25 cellular contexts compared by ENCODE assay signal in the genomic region with DNA sequence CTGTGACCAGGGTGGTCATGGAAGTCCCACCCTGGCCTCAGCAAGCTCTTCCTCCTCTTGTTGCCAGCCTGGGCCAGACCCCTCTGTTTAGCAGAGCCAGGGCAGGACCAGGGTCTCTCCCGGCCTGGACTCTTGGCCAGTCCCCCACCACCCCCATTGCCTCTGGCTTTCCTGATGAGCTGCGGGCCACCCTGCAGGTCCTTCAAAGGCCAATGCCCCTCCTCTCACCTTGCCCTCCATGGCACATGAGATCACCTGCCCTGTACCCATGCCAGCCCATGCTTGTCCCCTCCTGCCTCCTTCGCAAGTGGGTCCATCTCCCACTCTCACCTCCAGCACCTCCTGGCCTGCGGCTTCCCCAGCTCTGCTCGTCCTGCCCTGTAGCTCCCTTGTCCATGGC. TPM values are rescaled to one million over a fixed set of nuclear protein-coding genes. Genes with fewer than 3 reads are reported as not detected.
DNase-seq lines count a peak whose midpoint lies in the region; ATAC-seq and TF ChIP-seq lines count a peak whose summit lies in the region.
"Had no signal": no experiment of that assay in that cellular context is flagged by ENCODE, and none has a peak within 500 bp of the region (broad histone marks: within the 10 kb centered on the region; RNA-seq: fewer than 3 reads in every experiment).

No MANE protein-coding gene starts in this region.

- H4K91ac ChIP-seq in mesenchymal stem cell (ENCODE audit: low read length), result no peak overlapping the region

- H3K9ac ChIP-seq in BLaER1, result no peak overlapping the region
- no peak overlapping the region for H3K9ac ChIP-seq in mesenchymal stem cell (ENCODE audit: low read length)

- H2BK120ac ChIP-seq in mesenchymal stem cell (ENCODE audit: low read depth, low read length), result no peak overlapping the region

- 97% methylated on average over 5 of the region's 5 CpGs for WGBS in mesenchymal stem cell

- no peak overlapping the region for H2BK5ac ChIP-seq in mesenchymal stem cell (ENCODE audit: low read depth, low read length, poor library complexity, severe bottlenecking)

- H3K27ac ChIP-seq in BLaER1, result peak overlapping the region; percentile 99
- H3K27ac ChIP-seq in RWPE2 (ENCODE audit: poor library complexity, severe bottlenecking), result no peak overlapping the region
- no peak overlapping the region for H3K27ac ChIP-seq in mesenchymal stem cell (ENCODE audit: low read length, poor library complexity, severe bottlenecking)
- H3K27ac ChIP-seq: C4-2B, coronary artery, esophagus squamous epithelium, gastrocnemius medialis, hepatocyte, left lung, SJCRH30 had no signal

- DNase-seq in RWPE2 (ENCODE audit: low spot score) (peak; percentile 38), mesenchymal stem cell (no peak)
- DNase-seq in activated CD8-positive, alpha-beta memory T cell treated with anti-CD3 and anti-CD28 coated beads, Interleukin-2, amount 50 U/mL, for 4 hours, result no peak
- no peak for DNase-seq in activated effector memory CD4-positive, alpha-beta T cell treated with Interleukin-2 at 50 U/mL for 16 hours
- DNase-seq: activated CD4-positive, alpha-beta T cell treated with anti-CD3 and anti-CD28 coated beads for 1 hour; activated naive CD4-positive, alpha-beta T cell treated with anti-CD3 and anti-CD28 coated beads for 36 hours; activated T-cell treated with anti-CD3 and anti-CD28 coated beads, Interleukin-2, amount 50 U/mL, for 4 hours; DND-41; esophagus squamous epithelium; gastrocnemius medialis; GOT3; immature natural killer cell; left lung; MG63; NCI-H1417 treated with DMSO at 0.1 percent for 48 hours; NCI-H510A; NK-92 treated with Interleukin-12 subunit alpha and Interleukin-12 subunit beta, amount 100 ng/mL, for 24 hours; SJCRH30; stimulated activated CD4-positive, alpha-beta T cell treated with anti-CD3 and anti-CD28 coated beads, Interleukin-15, amount 100 ng/mL, for 24 hours had no signal

- H4K8ac ChIP-seq in mesenchymal stem cell (ENCODE audit: low read length), result peak overlapping the region; percentile 12

- H3K27me3 ChIP-seq in BLaER1 (no peaks in the 10 kb centered on the region), RWPE2 (ENCODE audit: insufficient read depth, poor library complexity, severe bottlenecking) (no peaks in the 10 kb centered on the region), mesenchymal stem cell (ENCODE audit: control insufficient read depth in 1 of 2, insufficient read depth in 1 of 2, low read length in 2 of 2) (no peaks in the 10 kb centered on the region)
- H3K27me3 ChIP-seq: esophagus squamous epithelium, gastrocnemius medialis, hepatocyte, left lung, MG63, SJCRH30 had no signal

- no peak overlapping the region for H2BK15ac ChIP-seq in mesenchymal stem cell (ENCODE audit: low read depth, poor library complexity, severe bottlenecking)

- no peak for TF ChIP-seq CTCF in RWPE2 (IDR thresholded peaks at IDR 0.05; ENCODE audit: poor library complexity, severe bottlenecking)

- H3K14ac ChIP-seq in mesenchymal stem cell (ENCODE audit: low read length in 2 of 2), result no peak overlapping the region

- no peak overlapping the region for H3K23ac ChIP-seq in mesenchymal stem cell (ENCODE audit: low read length in 2 of 2)

- H4K20me1 ChIP-seq in BLaER1, result peaks cover 12% of the 10 kb centered on the region; the same call in 1 of the 2 replicates

- H3K4me1 ChIP-seq in BLaER1 (peaks cover 39% of the 10 kb centered on the region), RWPE2 (ENCODE audit: insufficient read depth, poor library complexity, severe bottlenecking) (peaks cover 10% of the 10 kb centered on the region), mesenchymal stem cell (ENCODE audit: control insufficient read depth, insufficient read depth, low read depth, low read length) (peaks cover 15% of the 10 kb centered on the region)

- H3K36me3 ChIP-seq in BLaER1 (peaks cover 75% of the 10 kb centered on the region), RWPE2 (ENCODE audit: low read depth) (peaks cover 91% of the 10 kb centered on the region), mesenchymal stem cell (ENCODE audit: control insufficient read depth in 1 of 2, insufficient read depth in 2 of 2, low read depth in 1 of 2, low read length in 2 of 2) (peaks cover 61% of the 10 kb centered on the region in 2 experiments)
- H3K36me3 ChIP-seq: gastrocnemius medialis, MG63, SJCRH30 had no signal

- no peak overlapping the region for H2AFZ ChIP-seq in mesenchymal stem cell (ENCODE audit: low read depth, low read length)
- H2AFZ ChIP-seq: hepatocyte had no signal

- H3K4me3 ChIP-seq in BLaER1 (no peak overlapping the region), RWPE2 (ENCODE audit: severe bottlenecking) (no peak overlapping the region), mesenchymal stem cell (ENCODE audit: insufficient read depth in 1 of 2, low read depth in 1 of 2, low read length in 2 of 2) (no peak overlapping the region)
- H3K4me3 ChIP-seq: coronary artery, esophagus squamous epithelium, gastrocnemius medialis, hepatocyte, left lung, MG63, SJCRH30 had no signal

- ATAC-seq in RWPE2 (ENCODE audit: low read depth), result no peak
- ATAC-seq: activated T-cell treated with anti-CD3 and anti-CD28 coated beads, Interleukin-2, amount 50 U/mL, for 4 hours; gastrocnemius medialis; left lung; Panc1; sciatic nerve had no signal

- H3K18ac ChIP-seq in mesenchymal stem cell (ENCODE audit: low read depth in 1 of 2, low read length in 2 of 2), result peak overlapping the region in 1 of 2 experiments; percentile 8

- peak overlapping the region in 1 of 2 experiments; percentile 24 for H2BK12ac ChIP-seq in mesenchymal stem cell (ENCODE audit: low read length in 2 of 2)

- H3K4me2 ChIP-seq in BLaER1, result no peak overlapping the region
- no peak overlapping the region for H3K4me2 ChIP-seq in mesenchymal stem cell (ENCODE audit: low read length, poor library complexity, severe bottlenecking)
- H3K4me2 ChIP-seq: hepatocyte had no signal

- H3K79me1 ChIP-seq in mesenchymal stem cell (replicated peaks; ENCODE audit: low read length, poor library complexity, severe bottlenecking), result peaks cover 38% of the 10 kb centered on the region

- H3K4ac ChIP-seq in mesenchymal stem cell (ENCODE audit: low read depth in 1 of 2, low read length in 2 of 2), result no peak overlapping the region

- H3K9me3 ChIP-seq in BLaER1 (no peaks in the 10 kb centered on the region), RWPE2 (ENCODE audit: severe bottlenecking) (no peaks in the 10 kb centered on the region), mesenchymal stem cell (ENCODE audit: control insufficient read depth, low read length) (peaks cover 2% of the 10 kb centered on the region)
- H3K9me3 ChIP-seq: esophagus squamous epithelium, gastrocnemius medialis, left lung, MG63, SJCRH30 had no signal

- no peak overlapping the region for H2AK5ac ChIP-seq in mesenchymal stem cell (ENCODE audit: low read length, severe bottlenecking)

RNA-seq across cellular contexts. Expression of gene FADS2, which starts 10.4 kb away (rescaled TPM):
- polyA plus RNA-seq in mesenchymal stem cell (2013, experiment 1 of 2), result 1,185 TPM
- polyA plus RNA-seq in mesenchymal stem cell (2013, experiment 2 of 2), result 1,187 TPM

RNA-seq across cellular contexts. Expression of gene FADS1, which starts 21.7 kb away (rescaled TPM):
- 262 TPM for polyA plus RNA-seq in mesenchymal stem cell (2013, experiment 1 of 2)
- 260 TPM for polyA plus RNA-seq in mesenchymal stem cell (2013, experiment 2 of 2)

RNA-seq across cellular contexts. Expression of gene FEN1, which starts 45.8 kb away (rescaled TPM):
- 10.6 TPM for polyA plus RNA-seq in mesenchymal stem cell (2013, experiment 1 of 2)
- polyA plus RNA-seq in mesenchymal stem cell (2013, experiment 2 of 2), result 10.7 TPM

RNA-seq across cellular contexts. Expression of gene TMEM258, which starts 46.1 kb away (rescaled TPM):
- polyA plus RNA-seq in mesenchymal stem cell (2013, experiment 1 of 2), result 175 TPM
- polyA plus RNA-seq in mesenchymal stem cell (2013, experiment 2 of 2), result 180 TPM

RNA-seq across cellular contexts. Expression of gene FADS3, which starts 52.8 kb away (rescaled TPM):
- 65.4 TPM for polyA plus RNA-seq in mesenchymal stem cell (2013, experiment 1 of 2)
- 66.5 TPM for polyA plus RNA-seq in mesenchymal stem cell (2013, experiment 2 of 2)
